ENCODE assay signal across 9 cellular contexts in genomic region chr2:216478151-216478550, GRCh38. TPM values are rescaled to one million over a fixed set of nuclear protein-coding genes. Genes with fewer than 3 reads are reported as not detected.
DNase-seq lines count a peak whose midpoint lies in the region; ATAC-seq, FAIRE-seq and TF ChIP-seq lines count a peak whose summit lies in the region.
"Had no signal": no experiment of that assay in that cellular context is flagged by ENCODE, and none has a peak within 500 bp of the region (broad histone marks: within the 10 kb centered on the region; RNA-seq: fewer than 3 reads in every experiment).

No MANE protein-coding gene starts in this region.

- H4K20me1 ChIP-seq in astrocyte (ENCODE audit: insufficient read depth, low read length), result no peaks in the 10 kb centered on the region

- intact Hi-C loops in ovary (cut with DNase I), result no loop called here

- no peak for TF ChIP-seq EP300 in ovary (IDR thresholded peaks at IDR 0.05)

- no peak for TF ChIP-seq POLR2A in ovary (IDR thresholded peaks at IDR 0.05)

- H3K9ac ChIP-seq in astrocyte (ENCODE audit: low read length), result peak overlapping the region; percentile 8

- no peak for ATAC-seq in GM21526 (IDR thresholded peaks at IDR 0.05; ENCODE audit: low FRiP score, unreplicated experiment)

- H3K36me3 ChIP-seq in astrocyte (ENCODE audit: insufficient read depth, low read length) (peaks cover 11% of the 10 kb centered on the region), ovary (no peaks in the 10 kb centered on the region)

- H3K4me3 Mint-ChIP-seq in HFFc6 (no peak overlapping the region), astrocyte (ENCODE audit: unreplicated experiment) (no peak overlapping the region)

- in situ Hi-C loops in ACHN (cut with HindIII; ENCODE audit: low pct_ligation_motif_present, low pct_unique_long_range_greater_than_20kb, low sequenced_read_pairs), result no loop called here

- H3K36me3 Mint-ChIP-seq in HFFc6 (ENCODE audit: low read depth), result peaks cover 30% of the 10 kb centered on the region
- peaks cover 20% of the 10 kb centered on the region for H3K36me3 Mint-ChIP-seq in astrocyte (ENCODE audit: low read depth, unreplicated experiment)

- TF ChIP-seq CTCF in HFFc6 (IDR thresholded peaks at IDR 0.05), result no peak
- TF ChIP-seq CTCF in astrocyte (IDR thresholded peaks at IDR 0.05; ENCODE audit: insufficient read depth, low read depth, low read length), result no peak
- TF ChIP-seq CTCF in coronary artery (IDR thresholded peaks at IDR 0.05), result no peak
- TF ChIP-seq CTCF in ovary (IDR thresholded peaks at IDR 0.05), result no peak

- peak overlapping the region; percentile 47 for H3K4me2 ChIP-seq in astrocyte (ENCODE audit: low read length)

- 57 to 77% (median 61%) methylated on average over 3 of the region's 3 CpGs for WGBS in ovary, 3 donors

- no peaks in the 10 kb centered on the region for H3K9me3 ChIP-seq in astrocyte (ENCODE audit: insufficient read depth, low read depth, low read length)
- no peaks in the 10 kb centered on the region for H3K9me3 ChIP-seq in ovary

- H2AFZ ChIP-seq in astrocyte (ENCODE audit: low read depth, low read length), result peak overlapping the region; percentile 8

- H3K27ac Mint-ChIP-seq in HFFc6 (peak overlapping the region; percentile 51; the same call in 1 of the 2 replicates), astrocyte (ENCODE audit: unreplicated experiment) (peak overlapping the region; percentile 77)

- peaks cover 18% of the 10 kb centered on the region for H3K4me1 Mint-ChIP-seq in HFFc6 (ENCODE audit: low read depth)
- peaks cover 21% of the 10 kb centered on the region for H3K4me1 Mint-ChIP-seq in astrocyte (ENCODE audit: low read depth, unreplicated experiment)

- H3K27ac ChIP-seq in astrocyte (ENCODE audit: low read depth, low read length), result peak overlapping the region; percentile 54
- H3K27ac ChIP-seq in layer of hippocampus (ENCODE audit: low read depth, low read length), result peak overlapping the region; percentile 47
- H3K27ac ChIP-seq in coronary artery, result no peak overlapping the region
- H3K27ac ChIP-seq in ovary, result no peak overlapping the region

- H3K27me3 Mint-ChIP-seq in HFFc6 (ENCODE audit: insufficient read depth) (no peaks in the 10 kb centered on the region; the same call in none of the 2 replicates), astrocyte (ENCODE audit: low read depth, unreplicated experiment) (no peaks in the 10 kb centered on the region)

- no peak overlapping the region for H3K4me3 ChIP-seq in astrocyte (ENCODE audit: insufficient read depth, low read depth, low read length)
- H3K4me3 ChIP-seq in coronary artery, result no peak overlapping the region
- H3K4me3 ChIP-seq in ovary, result no peak overlapping the region

- H3K79me2 ChIP-seq in astrocyte (ENCODE audit: insufficient read depth, low read length), result no peaks in the 10 kb centered on the region

- peak; percentile 56 for DNase-seq in ACHN
- DNase-seq in HFFc6, result peak; percentile 60
- DNase-seq in astrocyte (ENCODE audit: low read depth), result peak; percentile 92
- DNase-seq in central memory CD4-positive, alpha-beta T cell, result no peak
- no peak for DNase-seq in coronary artery (ENCODE audit: low spot score)
- no peak for DNase-seq in ovary
- DNase-seq: stimulated activated CD4-positive, alpha-beta T cell treated with anti-CD3 and anti-CD28 coated beads, Interleukin-2, amount 100 ng/mL, for 24 hours had no signal

- H3K4me1 ChIP-seq in astrocyte (ENCODE audit: insufficient read depth, low read length) (peaks cover 16% of the 10 kb centered on the region), ovary (ENCODE audit: insufficient read depth) (no peaks in the 10 kb centered on the region)

- no peaks in the 10 kb centered on the region for H3K9me3 Mint-ChIP-seq in HFFc6
- no peaks in the 10 kb centered on the region for H3K9me3 Mint-ChIP-seq in astrocyte (ENCODE audit: unreplicated experiment)

- H3K27me3 ChIP-seq in astrocyte (ENCODE audit: insufficient read depth, low read length) (no peaks in the 10 kb centered on the region), layer of hippocampus (ENCODE audit: control insufficient read depth, insufficient read depth, low read length) (no peaks in the 10 kb centered on the region), ovary (no peaks in the 10 kb centered on the region)

- FAIRE-seq in astrocyte (lab: Jason Lieb, UNC), result peak; percentile 74

RNA-seq across cellular contexts. Expression of gene RPL37A, which starts 20.5 kb away (rescaled TPM):
- total RNA-seq in HFFc6 (2021; fragmentation: NEBNext Ultra II Directional; extraction: Animal tissue kit (Norgen Biotek cat#: 25700)), result 1,000 to 10,000 TPM; 1,992 to 3,122 (median 2,808) TPM
- total RNA-seq in astrocyte (2,566 and 2,632 TPM in 2 replicates), ovary (1,000 to 10,000 TPM; 3,187 to 6,025 (median 4,762) TPM)
- polyA plus RNA-seq in ovary, result 1,000 to 10,000 TPM; 6,365 to 7,390 TPM

Comparison
In these comparisons a context has a peak if more than half of its experiments do, and no peak if none do; other contexts are left out.
1. DNase-seq: peak in ACHN (single experiment), HFFc6 (single experiment) and astrocyte (single experiment); none in central memory CD4-positive, alpha-beta T cell (single experiment), coronary artery (single experiment) and ovary (0 of 5).
2. H3K27ac ChIP-seq: peak in astrocyte (single experiment) and layer of hippocampus (single experiment); none in coronary artery (0 of 2) and ovary (0 of 2).